In the genomic region with DNA sequence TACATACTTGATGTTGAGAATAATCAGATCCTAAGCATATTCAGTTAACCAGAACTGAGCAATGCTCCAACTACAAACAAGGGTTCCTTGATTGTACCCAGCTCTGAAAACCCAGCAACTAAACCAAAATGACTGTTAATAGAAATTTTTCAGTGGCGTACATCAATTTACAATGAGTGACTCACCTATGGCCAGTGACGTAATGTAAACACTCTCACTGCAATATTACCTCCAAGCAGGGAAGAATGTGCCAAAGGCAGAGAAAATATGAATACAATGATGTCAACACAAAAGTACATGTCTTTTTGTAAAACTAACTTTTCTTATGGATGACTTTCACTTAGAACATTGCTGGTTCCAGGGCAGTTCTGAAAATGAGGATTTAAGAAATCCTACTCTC, we compare ENCODE assay signal across 19 cellular contexts.
"Had no signal": no experiment of that assay in that cellular context is flagged by ENCODE, and none has a peak within 500 bp of the region (broad histone marks: within the 10 kb centered on the region; RNA-seq: fewer than 3 reads in every experiment).

No MANE protein-coding gene starts in this region.

- H3K4me3 ChIP-seq: pancreas, uterus had no signal

- FAIRE-seq: pancreas had no signal

- H3K27me3 Mint-ChIP-seq: activated naive CD4-positive, alpha-beta T cell treated with anti-CD3 and anti-CD28 coated beads, Interleukin-2, amount 10 ng/mL, durations not matched to agents 7 days and 5 days; activated naive CD8-positive, alpha-beta T cell treated with anti-CD3 and anti-CD28 coated beads, Interleukin-2, amount 50 U/mL, for 24 hours; naive thymus-derived CD8-positive, alpha-beta T cell had no signal

- H3K27ac Mint-ChIP-seq: activated naive CD4-positive, alpha-beta T cell treated with anti-CD3 and anti-CD28 coated beads, Interleukin-2, amount 10 ng/mL, durations not matched to agents 7 days and 5 days; activated naive CD8-positive, alpha-beta T cell treated with anti-CD3 and anti-CD28 coated beads, Interleukin-2, amount 50 U/mL, for 24 hours; memory B cell; naive thymus-derived CD8-positive, alpha-beta T cell; T-helper 1 cell treated with Interleukin-12 subunit alpha and Interleukin-12 subunit beta and Interleukin-4 antibody, amounts not matched to agents 30 μg/mL and 1 μg/mL, for 36 hours had no signal

- H3K9me3 Mint-ChIP-seq: activated naive CD4-positive, alpha-beta T cell treated with anti-CD3 and anti-CD28 coated beads, Interleukin-2, amount 10 ng/mL, durations not matched to agents 7 days and 5 days; activated naive CD8-positive, alpha-beta T cell treated with anti-CD3 and anti-CD28 coated beads, Interleukin-2, amount 50 U/mL, for 24 hours; activated T-cell treated with anti-CD3 and anti-CD28 coated beads, Interleukin-2, amount 50 U/mL, for 4 hours; T-helper 1 cell treated with Interleukin-12 subunit alpha and Interleukin-12 subunit beta and Interleukin-4 antibody, amounts not matched to agents 30 μg/mL and 1 μg/mL, for 36 hours had no signal

- H3K27me3 ChIP-seq: pancreas, uterus had no signal

- H3K4me1 ChIP-seq: pancreas, uterus had no signal

- H3K9me3 ChIP-seq: pancreas, uterus had no signal

- DNase-seq: activated CD4-positive, alpha-beta T cell treated with anti-CD3 and anti-CD28 coated beads, Interleukin-2, amount 50 U/mL, for 1 hour; activated CD4-positive, CD25-positive, alpha-beta regulatory T cell treated with anti-CD3 and anti-CD28 coated beads, Interleukin-2, amount 50 U/mL, for 72 hours; activated CD8-positive, alpha-beta memory T cell treated with anti-CD3 and anti-CD28 coated beads, Interleukin-2, amount 50 U/mL, for 4 hours; activated naive CD4-positive, alpha-beta T cell treated with anti-CD3 and anti-CD28 coated beads, Interleukin-2, amount 10 ng/mL, durations not matched to agents 7 days and 5 days; activated naive CD8-positive, alpha-beta T cell treated with anti-CD3 and anti-CD28 coated beads, Interleukin-2, amount 50 U/mL, for 24 hours; activated T-cell treated with anti-CD3 and anti-CD28 coated beads, Interleukin-2, amount 50 U/mL, for 4 hours; aorta; foreskin fibroblast; naive thymus-derived CD8-positive, alpha-beta T cell; pancreas; stimulated activated CD4-positive, alpha-beta T cell treated with anti-CD3 and anti-CD28 coated beads, Interleukin-12 subunit alpha, Interleukin-12 subunit beta, amount 100 ng/mL, for 4 hours; stimulated activated CD4-positive, alpha-beta T cell treated with anti-CD3 and anti-CD28 coated beads, Interleukin-1b, Interleukin-23, amount 100 ng/mL, for 48 hours; stimulated activated CD8-positive, alpha-beta memory T cell treated with anti-CD3 and anti-CD28 coated beads, Interleukin-4, amount 100 ng/mL, for 48 hours; stimulated activated naive CD4-positive, alpha-beta T cell; uterus had no signal

- H3K27ac ChIP-seq: epithelial cell of prostate, pancreas, uterus, VCaP had no signal

- ATAC-seq: activated naive CD8-positive, alpha-beta T cell treated with anti-CD3 and anti-CD28 coated beads, Interleukin-2, amount 50 U/mL, for 24 hours; activated T-cell treated with anti-CD3 and anti-CD28 coated beads, Interleukin-2, amount 50 U/mL, for 4 hours; naive thymus-derived CD8-positive, alpha-beta T cell; pancreas had no signal

- H3K36me3 ChIP-seq: pancreas, uterus had no signal

- H3K4me3 Mint-ChIP-seq: activated naive CD4-positive, alpha-beta T cell treated with anti-CD3 and anti-CD28 coated beads, Interleukin-2, amount 10 ng/mL, durations not matched to agents 7 days and 5 days; activated naive CD8-positive, alpha-beta T cell treated with anti-CD3 and anti-CD28 coated beads, Interleukin-2, amount 50 U/mL, for 24 hours; activated T-cell treated with anti-CD3 and anti-CD28 coated beads, Interleukin-2, amount 50 U/mL, for 4 hours; memory B cell; naive thymus-derived CD8-positive, alpha-beta T cell; T-helper 1 cell treated with Interleukin-12 subunit alpha and Interleukin-12 subunit beta and Interleukin-4 antibody, amounts not matched to agents 30 μg/mL and 1 μg/mL, for 36 hours had no signal

- H3K36me3 Mint-ChIP-seq: activated naive CD4-positive, alpha-beta T cell treated with anti-CD3 and anti-CD28 coated beads, Interleukin-2, amount 10 ng/mL, durations not matched to agents 7 days and 5 days; memory B cell; naive thymus-derived CD8-positive, alpha-beta T cell had no signal

- H3K4me1 Mint-ChIP-seq: activated naive CD4-positive, alpha-beta T cell treated with anti-CD3 and anti-CD28 coated beads, Interleukin-2, amount 10 ng/mL, durations not matched to agents 7 days and 5 days; activated naive CD8-positive, alpha-beta T cell treated with anti-CD3 and anti-CD28 coated beads, Interleukin-2, amount 50 U/mL, for 24 hours; naive thymus-derived CD8-positive, alpha-beta T cell had no signal
